ENCODE assay signal across 13 cellular contexts in genomic region chr2:97718942-97719341, GRCh38. TPM values are rescaled to one million over a fixed set of nuclear protein-coding genes. Genes with fewer than 3 reads are reported as not detected.
DNase-seq lines count a peak whose midpoint lies in the region; ATAC-seq and TF ChIP-seq lines count a peak whose summit lies in the region.
"Had no signal": no experiment of that assay in that cellular context is flagged by ENCODE, and none has a peak within 500 bp of the region (broad histone marks: within the 10 kb centered on the region; RNA-seq: fewer than 3 reads in every experiment).

No MANE protein-coding gene starts in this region.

- no peaks in the 10 kb centered on the region for H3K27me3 Mint-ChIP-seq in activated CD8-positive, alpha-beta memory T cell treated with anti-CD3 and anti-CD28 coated beads, Interleukin-2, amount 10 ng/mL, durations not matched to agents 7 days and 5 days
- no peaks in the 10 kb centered on the region for H3K27me3 Mint-ChIP-seq in central memory CD8-positive, alpha-beta T cell
- no peaks in the 10 kb centered on the region for H3K27me3 Mint-ChIP-seq in stimulated activated naive CD8-positive, alpha-beta T cell treated with anti-CD3 and anti-CD28 coated beads, Interleukin-15, Interleukin-2, amounts not matched to agents 100 ng/mL and 50 ng/mL, for 24 hours

- CTCF ChIA-PET in activated CD8-positive, alpha-beta memory T cell treated with anti-CD3 and anti-CD28 coated beads, Interleukin-2, amount 10 ng/mL, durations not matched to agents 7 days and 5 days (lab: Charles Lee): interaction anchor here (1.2 to 24.7 kb wide), 7 partner anchors 9 to 128 kb away, joined by 3 to 621 read pairs (median 13); no protein-coding TSS in a partner anchor

- H3K4me1 ChIP-seq in MM.1S (ENCODE audit: low read length) (peaks cover 13% of the 10 kb centered on the region), colonic mucosa (no peaks in the 10 kb centered on the region)

- H3K27ac Mint-ChIP-seq in activated CD8-positive, alpha-beta memory T cell treated with anti-CD3 and anti-CD28 coated beads, Interleukin-2, amount 10 ng/mL, durations not matched to agents 7 days and 5 days: peak overlapping the region; percentile 100
- peak overlapping the region; percentile 97 for H3K27ac Mint-ChIP-seq in central memory CD8-positive, alpha-beta T cell (ENCODE audit: low read depth)
- H3K27ac Mint-ChIP-seq in stimulated activated naive CD8-positive, alpha-beta T cell treated with anti-CD3 and anti-CD28 coated beads, Interleukin-15, Interleukin-2, amounts not matched to agents 100 ng/mL and 50 ng/mL, for 24 hours: peak overlapping the region; percentile 100

- H3K27me3 ChIP-seq in MM.1S (replicated peaks; ENCODE audit: insufficient read depth, low read length) (no peaks in the 10 kb centered on the region), colonic mucosa (no peaks in the 10 kb centered on the region)

- ATAC-seq in activated CD8-positive, alpha-beta memory T cell treated with anti-CD3 and anti-CD28 coated beads, Interleukin-2, amount 10 ng/mL, durations not matched to agents 7 days and 5 days: peak; percentile 12
- ATAC-seq in central memory CD8-positive, alpha-beta T cell (replicated peaks; ENCODE audit: extremely low read depth, poor library complexity, severe bottlenecking): peak; percentile 11
- no peak for ATAC-seq in omental fat pad (ENCODE audit: low FRiP score)

- H2AFZ ChIP-seq in MM.1S (ENCODE audit: low read length): peak overlapping the region; percentile 64

- no peaks in the 10 kb centered on the region for H3K9me3 Mint-ChIP-seq in activated CD8-positive, alpha-beta memory T cell treated with anti-CD3 and anti-CD28 coated beads, Interleukin-2, amount 10 ng/mL, durations not matched to agents 7 days and 5 days (ENCODE audit: low read depth)
- no peaks in the 10 kb centered on the region for H3K9me3 Mint-ChIP-seq in central memory CD8-positive, alpha-beta T cell
- no peaks in the 10 kb centered on the region for H3K9me3 Mint-ChIP-seq in stimulated activated naive CD8-positive, alpha-beta T cell treated with anti-CD3 and anti-CD28 coated beads, Interleukin-15, Interleukin-2, amounts not matched to agents 100 ng/mL and 50 ng/mL, for 24 hours

- H3F3A ChIP-seq in MM.1S (ENCODE audit: insufficient read depth, low read length): no peaks in the 10 kb centered on the region

- H3K36me3 ChIP-seq in MM.1S (replicated peaks; ENCODE audit: insufficient read depth, low read length) (no peaks in the 10 kb centered on the region), colonic mucosa (no peaks in the 10 kb centered on the region)

- peaks cover 71% of the 10 kb centered on the region for H3K36me3 Mint-ChIP-seq in activated CD8-positive, alpha-beta memory T cell treated with anti-CD3 and anti-CD28 coated beads, Interleukin-2, amount 10 ng/mL, durations not matched to agents 7 days and 5 days
- peaks cover 57% of the 10 kb centered on the region for H3K36me3 Mint-ChIP-seq in central memory CD8-positive, alpha-beta T cell (ENCODE audit: insufficient read depth)
- H3K36me3 Mint-ChIP-seq in stimulated activated naive CD8-positive, alpha-beta T cell treated with anti-CD3 and anti-CD28 coated beads, Interleukin-15, Interleukin-2, amounts not matched to agents 100 ng/mL and 50 ng/mL, for 24 hours (ENCODE audit: low read depth): peaks cover 78% of the 10 kb centered on the region

- H3K9me2 ChIP-seq in MM.1S (replicated peaks; ENCODE audit: insufficient read depth, low read length): no peaks in the 10 kb centered on the region

- H3K4me3 ChIP-seq in MM.1S (ENCODE audit: low read length): no peak overlapping the region
- no peak overlapping the region for H3K4me3 ChIP-seq in colonic mucosa

- peaks cover 72% of the 10 kb centered on the region for H3K4me1 Mint-ChIP-seq in activated CD8-positive, alpha-beta memory T cell treated with anti-CD3 and anti-CD28 coated beads, Interleukin-2, amount 10 ng/mL, durations not matched to agents 7 days and 5 days
- peaks cover 88% of the 10 kb centered on the region for H3K4me1 Mint-ChIP-seq in central memory CD8-positive, alpha-beta T cell
- peaks cover 85% of the 10 kb centered on the region for H3K4me1 Mint-ChIP-seq in stimulated activated naive CD8-positive, alpha-beta T cell treated with anti-CD3 and anti-CD28 coated beads, Interleukin-15, Interleukin-2, amounts not matched to agents 100 ng/mL and 50 ng/mL, for 24 hours (ENCODE audit: low read depth)

- peak overlapping the region; percentile 83 for H3K4me3 Mint-ChIP-seq in activated CD8-positive, alpha-beta memory T cell treated with anti-CD3 and anti-CD28 coated beads, Interleukin-2, amount 10 ng/mL, durations not matched to agents 7 days and 5 days
- H3K4me3 Mint-ChIP-seq in central memory CD8-positive, alpha-beta T cell: peak overlapping the region; percentile 97
- H3K4me3 Mint-ChIP-seq in stimulated activated naive CD8-positive, alpha-beta T cell treated with anti-CD3 and anti-CD28 coated beads, Interleukin-15, Interleukin-2, amounts not matched to agents 100 ng/mL and 50 ng/mL, for 24 hours: peak overlapping the region; percentile 98

- H3K9me3 ChIP-seq in MM.1S (replicated peaks; ENCODE audit: insufficient read depth, low read length): no peaks in the 10 kb centered on the region
- H3K9me3 ChIP-seq in colonic mucosa: no peaks in the 10 kb centered on the region

- H3K4me2 ChIP-seq in MM.1S (ENCODE audit: low read depth, low read length): peak overlapping the region; percentile 40; the same call in 1 of the 2 replicates

- no peak overlapping the region for H3K27ac ChIP-seq in MM.1S (ENCODE audit: low read length)
- no peak overlapping the region for H3K27ac ChIP-seq in colonic mucosa

- H4K20me1 ChIP-seq in MM.1S (ENCODE audit: insufficient read depth, low read length): no peaks in the 10 kb centered on the region

- no peak for TF ChIP-seq CTCF in MM.1S (IDR thresholded peaks at IDR 0.05; ENCODE audit: low read length)
- no peak for TF ChIP-seq CTCF in colonic mucosa (IDR thresholded peaks at IDR 0.05)
- no peak for TF ChIP-seq CTCF in omental fat pad (IDR thresholded peaks at IDR 0.05)

- H3K79me2 ChIP-seq in MM.1S (ENCODE audit: low read length): no peaks in the 10 kb centered on the region

- H3K9ac ChIP-seq in MM.1S (ENCODE audit: low read length): no peak overlapping the region
- no peak overlapping the region for H3K9ac ChIP-seq in colonic mucosa (ENCODE audit: low read depth in 2 of 2, low read length in 2 of 2)

- DNase-seq in activated CD8-positive, alpha-beta memory T cell treated with anti-CD3 and anti-CD28 coated beads, Interleukin-2, amount 10 ng/mL, durations not matched to agents 7 days and 5 days: no peak
- DNase-seq in activated CD8-positive, alpha-beta memory T cell treated with anti-CD3 and anti-CD28 coated beads for 24 hours: no peak
- DNase-seq in MM.1S: no peak
- no peak for DNase-seq in central memory CD8-positive, alpha-beta T cell (ENCODE audit: low spot score in 2 of 2)
- DNase-seq in colonic mucosa: no peak
- no peak for DNase-seq in omental fat pad (ENCODE audit: low spot score)
- no peak for DNase-seq in NCI-H1048 (lab: John Stamatoyannopoulos, UW)
- DNase-seq: foreskin fibroblast, HCEC 1CT, kidney glomerular epithelial cell, NCI-H1436, T1000 had no signal

- intact Hi-C loops in colonic mucosa (cut with DNase I): no loop called here

RNA-seq across cellular contexts. Expression of gene ZAP70, which starts 5.6 kb away (rescaled TPM):
- total RNA-seq in activated CD8-positive, alpha-beta memory T cell treated with anti-CD3 and anti-CD28 coated beads, Interleukin-2, amount 10 ng/mL, durations not matched to agents 7 days and 5 days: 100 to 1,000 TPM; 286 to 338 TPM
- total RNA-seq in colonic mucosa (1 to 10 TPM; 2.2 to 3.4 TPM), omental fat pad (1 to 10 TPM; 4.1 to 9.6 (median 6.5) TPM)

RNA-seq across cellular contexts. Expression of gene C2orf92, which starts 49.4 kb away (rescaled TPM):
- 1 to 10 TPM; 7.3 to 8.4 TPM for total RNA-seq in activated CD8-positive, alpha-beta memory T cell treated with anti-CD3 and anti-CD28 coated beads, Interleukin-2, amount 10 ng/mL, durations not matched to agents 7 days and 5 days
- total RNA-seq in colonic mucosa: 1 to 10 TPM; 4.6 to 5.0 TPM
- 10 to 100 TPM in 2 of 4 donors, 1 to 10 TPM in 2; 4.8 to 17.8 (median 10.4) TPM for total RNA-seq in omental fat pad

RNA-seq across cellular contexts. Expression of gene ACTR1B, which starts 55.1 kb away (rescaled TPM):
- total RNA-seq in activated CD8-positive, alpha-beta memory T cell treated with anti-CD3 and anti-CD28 coated beads, Interleukin-2, amount 10 ng/mL, durations not matched to agents 7 days and 5 days: 10 to 100 TPM; 87.4 to 94.3 TPM
- total RNA-seq in colonic mucosa (10 to 100 TPM; 71.3 to 82.9 TPM), omental fat pad (10 to 100 TPM; 33.2 to 96.3 (median 54.1) TPM)

Comparison
In these comparisons a context has a peak if more than half of its experiments do, and no peak if none do; other contexts are left out.
1. RNA of gene ZAP70, which starts 5.6 kb away (total RNA-seq): 286 to 338 TPM in activated CD8-positive, alpha-beta memory T cell treated with anti-CD3 and anti-CD28 coated beads, Interleukin-2, amount 10 ng/mL, durations not matched to agents 7 days and 5 days; 4.1 to 9.6 TPM in omental fat pad and 2.2 to 3.4 TPM in colonic mucosa; every median in the first group is over 10 times any median in the second.
2. Peak in every context shown above with its lines, with median percentiles within 50 percentile points of each other: H3K27ac Mint-ChIP-seq and H3K4me3 Mint-ChIP-seq.